12 cellular contexts compared by ENCODE assay signal in genomic region chr2:151262629-151263028, GRCh38. TPM values are rescaled to one million over a fixed set of nuclear protein-coding genes. Genes with fewer than 3 reads are reported as not detected.
DNase-seq lines count a peak whose midpoint lies in the region; ATAC-seq and TF ChIP-seq lines count a peak whose summit lies in the region.
"Had no signal": no experiment of that assay in that cellular context is flagged by ENCODE, and none has a peak within 500 bp of the region (broad histone marks: within the 10 kb centered on the region; RNA-seq: fewer than 3 reads in every experiment).

No MANE protein-coding gene starts in this region.

- no peaks in the 10 kb centered on the region for H3K9me3 ChIP-seq in psoas muscle
- H3K9me3 ChIP-seq: esophagus squamous epithelium had no signal

- H3K4me1 ChIP-seq in psoas muscle = peaks cover 4% of the 10 kb centered on the region

- WGBS in psoas muscle, 3 donors = 77 to 86% (median 86%) methylated on average over 8 of the region's 8 CpGs

- no peak overlapping the region for H3K4me3 ChIP-seq in psoas muscle

- peaks cover 20% of the 10 kb centered on the region for H3K4me1 Mint-ChIP-seq in stimulated activated naive CD8-positive, alpha-beta T cell treated with anti-CD3 and anti-CD28 coated beads, Interleukin-15, Interleukin-2, amounts not matched to agents 100 ng/mL and 50 ng/mL, for 24 hours (ENCODE audit: low read depth)
- peaks cover 25% of the 10 kb centered on the region for H3K4me1 Mint-ChIP-seq in activated naive CD8-positive, alpha-beta T cell treated with anti-CD3 and anti-CD28 coated beads, Interleukin-2, amount 10 ng/mL, durations not matched to agents 7 days and 5 days
- peaks cover 10% of the 10 kb centered on the region for H3K4me1 Mint-ChIP-seq in memory B cell

- TF ChIP-seq CTCF in psoas muscle (IDR thresholded peaks at IDR 0.05) = no peak

- H3K27me3 ChIP-seq in psoas muscle (ENCODE audit: insufficient read depth in 3 of 3, low read length in 2 of 3) = no peaks in the 10 kb centered on the region
- H3K27me3 ChIP-seq: esophagus squamous epithelium had no signal

- no peak for DNase-seq in stimulated activated naive CD8-positive, alpha-beta T cell treated with anti-CD3 and anti-CD28 coated beads, Interleukin-15, Interleukin-2, amounts not matched to agents 100 U/mL and 50 U/mL, for 24 hours
- DNase-seq in activated naive CD8-positive, alpha-beta T cell treated with anti-CD3 and anti-CD28 coated beads, Interleukin-2, amount 10 ng/mL, durations not matched to agents 7 days and 5 days = no peak
- DNase-seq in memory B cell (ENCODE audit: low spot score in 2 of 2) (no peak), NOMO-1 (lab: John Stamatoyannopoulos, UW; ENCODE audit: unreplicated experiment in 2 of 2) (no peak), psoas muscle (no peak), GM19238 (ENCODE audit: insufficient read length, low spot score) (no peak)
- DNase-seq: activated CD4-positive, alpha-beta T cell treated with anti-CD3 and anti-CD28 coated beads for 1 hour; esophagus squamous epithelium; stimulated activated CD8-positive, alpha-beta memory T cell treated with anti-CD3 and anti-CD28 coated beads, Interleukin-4, amount 100 ng/mL, for 48 hours had no signal

- H3K36me3 ChIP-seq in psoas muscle (ENCODE audit: insufficient read depth in 1 of 2, low read depth in 1 of 2) = no peaks in the 10 kb centered on the region
- H3K36me3 ChIP-seq: esophagus squamous epithelium had no signal

- intact Hi-C loops in psoas muscle (cut with DNase I) = loop anchor here in 1 of 2 donors (5.0 kb wide), 1 partner anchor 145 kb away; the partner anchor contains the start of gene RIF1

- no peaks in the 10 kb centered on the region for H3K27me3 Mint-ChIP-seq in stimulated activated naive CD8-positive, alpha-beta T cell treated with anti-CD3 and anti-CD28 coated beads, Interleukin-15, Interleukin-2, amounts not matched to agents 100 ng/mL and 50 ng/mL, for 24 hours
- no peaks in the 10 kb centered on the region for H3K27me3 Mint-ChIP-seq in activated naive CD8-positive, alpha-beta T cell treated with anti-CD3 and anti-CD28 coated beads, Interleukin-2, amount 10 ng/mL, durations not matched to agents 7 days and 5 days
- H3K27me3 Mint-ChIP-seq in memory B cell = no peaks in the 10 kb centered on the region

- no peak for ATAC-seq in stimulated activated naive CD8-positive, alpha-beta T cell treated with anti-CD3 and anti-CD28 coated beads, Interleukin-15, Interleukin-2, amounts not matched to agents 100 U/mL and 50 U/mL, for 24 hours
- ATAC-seq in activated naive CD8-positive, alpha-beta T cell treated with anti-CD3 and anti-CD28 coated beads, Interleukin-2, amount 10 ng/mL, durations not matched to agents 7 days and 5 days (ENCODE audit: low read depth) = no peak
- ATAC-seq in memory B cell (ENCODE audit: low read depth) (no peak), HG02885 (IDR thresholded peaks at IDR 0.05; ENCODE audit: poor library complexity, unreplicated experiment) (no peak), psoas muscle (no peak)
- ATAC-seq: activated naive CD4-positive, alpha-beta T cell treated with anti-CD3 and anti-CD28 coated beads, Interleukin-2, amount 50 U/mL, for 72 hours had no signal

- peak overlapping the region; percentile 93 for H3K4me3 Mint-ChIP-seq in stimulated activated naive CD8-positive, alpha-beta T cell treated with anti-CD3 and anti-CD28 coated beads, Interleukin-15, Interleukin-2, amounts not matched to agents 100 ng/mL and 50 ng/mL, for 24 hours
- H3K4me3 Mint-ChIP-seq in activated naive CD8-positive, alpha-beta T cell treated with anti-CD3 and anti-CD28 coated beads, Interleukin-2, amount 10 ng/mL, durations not matched to agents 7 days and 5 days = peak overlapping the region; percentile 97
- H3K4me3 Mint-ChIP-seq in memory B cell = peak overlapping the region; percentile 93

- POLR2A ChIA-PET in activated naive CD8-positive, alpha-beta T cell treated with anti-CD3 and anti-CD28 coated beads, Interleukin-2, amount 10 ng/mL, durations not matched to agents 7 days and 5 days (lab: Charles Lee) = interaction anchor here (1.3 to 4.4 kb wide), 2 partner anchors 27 to 1455 kb away, joined by 3 to 70 read pairs; partner anchors contain the start of genes ARL6IP6 and NMI

- peak overlapping the region; percentile 22 for H3K27ac Mint-ChIP-seq in stimulated activated naive CD8-positive, alpha-beta T cell treated with anti-CD3 and anti-CD28 coated beads, Interleukin-15, Interleukin-2, amounts not matched to agents 100 ng/mL and 50 ng/mL, for 24 hours
- no peak overlapping the region for H3K27ac Mint-ChIP-seq in activated naive CD8-positive, alpha-beta T cell treated with anti-CD3 and anti-CD28 coated beads, Interleukin-2, amount 10 ng/mL, durations not matched to agents 7 days and 5 days
- H3K27ac Mint-ChIP-seq in memory B cell = peak overlapping the region; percentile 97

- no peaks in the 10 kb centered on the region for H3K36me3 Mint-ChIP-seq in stimulated activated naive CD8-positive, alpha-beta T cell treated with anti-CD3 and anti-CD28 coated beads, Interleukin-15, Interleukin-2, amounts not matched to agents 100 ng/mL and 50 ng/mL, for 24 hours (ENCODE audit: low read depth)
- peaks cover 15% of the 10 kb centered on the region for H3K36me3 Mint-ChIP-seq in activated naive CD8-positive, alpha-beta T cell treated with anti-CD3 and anti-CD28 coated beads, Interleukin-2, amount 10 ng/mL, durations not matched to agents 7 days and 5 days
- H3K36me3 Mint-ChIP-seq in memory B cell = peaks cover 2% of the 10 kb centered on the region

- peaks cover under 1% of the 10 kb centered on the region for H3K9me3 Mint-ChIP-seq in stimulated activated naive CD8-positive, alpha-beta T cell treated with anti-CD3 and anti-CD28 coated beads, Interleukin-15, Interleukin-2, amounts not matched to agents 100 ng/mL and 50 ng/mL, for 24 hours
- peaks cover under 1% of the 10 kb centered on the region for H3K9me3 Mint-ChIP-seq in activated naive CD8-positive, alpha-beta T cell treated with anti-CD3 and anti-CD28 coated beads, Interleukin-2, amount 10 ng/mL, durations not matched to agents 7 days and 5 days
- H3K9me3 Mint-ChIP-seq in memory B cell = peaks cover 1% of the 10 kb centered on the region
- H3K9me3 Mint-ChIP-seq: activated naive CD4-positive, alpha-beta T cell treated with anti-CD3 and anti-CD28 coated beads, Interleukin-2, amount 50 U/mL, for 72 hours had no signal

- H3K27ac ChIP-seq in psoas muscle = no peak overlapping the region

RNA-seq across cellular contexts. Expression of gene RBM43, which starts 1.0 kb away (rescaled TPM):
- 10 to 100 TPM; 11.6 to 13.0 TPM for total RNA-seq in activated naive CD8-positive, alpha-beta T cell treated with anti-CD3 and anti-CD28 coated beads, Interleukin-2, amount 10 ng/mL, durations not matched to agents 7 days and 5 days
- 1 to 10 TPM in 3 of 4 donors, under 1 TPM in 1; 0.68 to 3.1 (median 1.1) TPM for total RNA-seq in psoas muscle
- 1 to 10 TPM in 1 of 3 donors, under 1 TPM in 2; 0.52 to 1.8 (median 0.64) TPM for polyA plus RNA-seq in psoas muscle

RNA-seq across cellular contexts. Expression of gene NMI, which starts 26.8 kb away (rescaled TPM):
- 10 to 100 TPM; 56.0 to 57.1 TPM for total RNA-seq in activated naive CD8-positive, alpha-beta T cell treated with anti-CD3 and anti-CD28 coated beads, Interleukin-2, amount 10 ng/mL, durations not matched to agents 7 days and 5 days
- total RNA-seq in psoas muscle = 1 to 10 TPM; 2.6 to 5.2 (median 3.3) TPM
- polyA plus RNA-seq in psoas muscle = 1 to 10 TPM; 2.0 to 5.2 (median 3.8) TPM

Comparison
In these comparisons a context has a peak if more than half of its experiments do, and no peak if none do; other contexts are left out.
1. RNA of gene NMI, which starts 26.8 kb away (total RNA-seq): 56.0 to 57.1 TPM in activated naive CD8-positive, alpha-beta T cell treated with anti-CD3 and anti-CD28 coated beads, Interleukin-2, amount 10 ng/mL, durations not matched to agents 7 days and 5 days; 2.6 to 5.2 TPM in psoas muscle; every median in the first group is over 4 times any median in the second.
2. Peak in every context shown above with its lines, with median percentiles within 50 percentile points of each other: H3K4me3 Mint-ChIP-seq.